In genomic region chr5:153357493-153358112, GRCh38 we compare ENCODE assay signal across 30 cellular contexts.
"Had no signal": no experiment of that assay in that cellular context is flagged by ENCODE, and none has a peak within 500 bp of the region (broad histone marks: within the 10 kb centered on the region; RNA-seq: fewer than 3 reads in every experiment).

No MANE protein-coding gene starts in this region.

- ATAC-seq: body of pancreas had no signal

- H3K27me3 ChIP-seq: body of pancreas had no signal

- DNase-seq: activated B cell treated with CpG ODN at 0.5 μM for 24 hours; activated CD4-positive, alpha-beta T cell treated with anti-CD3 and anti-CD28 coated beads for 48 hours; activated CD4-positive, alpha-beta T cell treated with anti-CD3 and anti-CD28 coated beads, Interleukin-2, amount 50 U/mL, for 4 hours; activated CD4-positive, CD25-positive, alpha-beta regulatory T cell treated with anti-CD3 and anti-CD28 coated beads, Interleukin-2, amount 50 U/mL, for 72 hours; activated CD8-positive, alpha-beta memory T cell treated with anti-CD3 and anti-CD28 coated beads, Interleukin-2, amount 50 U/mL, for 4 hours; activated effector memory CD4-positive, alpha-beta T cell treated with Interleukin-2 at 50 U/mL for 16 hours; activated naive CD4-positive, alpha-beta T cell treated with anti-CD3 and anti-CD28 coated beads, Interleukin-2, amount 50 U/mL, for 16 hours; activated T-cell treated with anti-CD3 and anti-CD28 coated beads for 4 hours; activated T-cell treated with anti-CD3 and anti-CD28 coated beads, Interleukin-2, amount 50 U/mL, for 4 hours; body of pancreas; MV-4-11; NCI-H1092; NCI-H1436 treated with DMSO at 0.1 percent for 48 hours; NCI-H1694 treated with DMSO at 0.1 percent for 48 hours; NCI-H2029; NCI-H2107; NCI-H2171; NCI-H510A; NCI-H526; NCI-H748 treated with DMSO at 0.1 percent for 48 hours; Right ventricle myocardium superior; SW 1271; T-helper 1 cell; T-helper 2 cell; T-helper 9 cell had no signal

- H3K4me1 ChIP-seq: body of pancreas, breast epithelium had no signal

- H3K9me3 Mint-ChIP-seq: activated T-cell treated with anti-CD3 and anti-CD28 coated beads, Interleukin-2, amount 50 U/mL, for 4 hours had no signal

- H3K27ac Mint-ChIP-seq: activated B cell treated with CpG ODN at 0.5 μM for 24 hours; activated T-helper 1 cell treated with anti-CD3 and anti-CD28 coated beads, Interleukin-12 subunit alpha, Interleukin-12 subunit beta, Interleukin-2, Interleukin-4 antibody, amounts not matched to agents 30 ng/mL and 10 ng/mL and 1 ng/mL, durations not matched to agents 14 hours and 24 hours and 36 hours had no signal

- H3K4me3 ChIP-seq: body of pancreas, breast epithelium, coronary artery had no signal

- H3K27ac ChIP-seq: body of pancreas, breast epithelium, coronary artery, VCaP had no signal

- FAIRE-seq: astrocyte had no signal

- H3K36me3 ChIP-seq: breast epithelium had no signal

- H3K9me3 ChIP-seq: body of pancreas, breast epithelium had no signal

- H3K4me3 Mint-ChIP-seq: activated B cell treated with CpG ODN at 0.5 μM for 24 hours; activated T-cell treated with anti-CD3 and anti-CD28 coated beads, Interleukin-2, amount 50 U/mL, for 4 hours; activated T-helper 1 cell treated with anti-CD3 and anti-CD28 coated beads, Interleukin-12 subunit alpha, Interleukin-12 subunit beta, Interleukin-2, Interleukin-4 antibody, amounts not matched to agents 30 ng/mL and 10 ng/mL and 1 ng/mL, durations not matched to agents 14 hours and 24 hours and 36 hours had no signal
